In genomic region chr2:233854241-233854981, GRCh38 we compare ENCODE assay signal across 1 cellular context.
A peak's percentile ranks its signal among the peaks of the same experiment; 100 is the strongest.
TF ChIP-seq lines count a peak whose summit lies in the region.

HJURP (minus strand) TSS chr2:233854535; CDS start chr2:233854500, 35 bp downstream.

TF ChIP-seq in HepG2, 621 proteins besides CTCF, POLR2A, EP300 and RAD21 (continued from another document):
- TF ChIP-seq ZGPAT (CRISPR knock-in tag; IDR thresholded peaks at IDR 0.05) = peak; percentile 70
